1 cellular context compared by ENCODE assay signal in genomic region chr3:71156062-71156665, GRCh38.
TF ChIP-seq lines count a peak whose summit lies in the region.

No MANE protein-coding gene starts in this region.

TF ChIP-seq in IMR-90, 13 proteins besides CTCF, POLR2A, EP300 and RAD21:
- TF ChIP-seq RFX5 (IDR thresholded peaks at IDR 0.05; ENCODE audit: low read depth, low read length) (no peak), FOS (IDR thresholded peaks at IDR 0.05; ENCODE audit: low read depth, low read length) (no peak)
- TF ChIP-seq, protein P1, sequence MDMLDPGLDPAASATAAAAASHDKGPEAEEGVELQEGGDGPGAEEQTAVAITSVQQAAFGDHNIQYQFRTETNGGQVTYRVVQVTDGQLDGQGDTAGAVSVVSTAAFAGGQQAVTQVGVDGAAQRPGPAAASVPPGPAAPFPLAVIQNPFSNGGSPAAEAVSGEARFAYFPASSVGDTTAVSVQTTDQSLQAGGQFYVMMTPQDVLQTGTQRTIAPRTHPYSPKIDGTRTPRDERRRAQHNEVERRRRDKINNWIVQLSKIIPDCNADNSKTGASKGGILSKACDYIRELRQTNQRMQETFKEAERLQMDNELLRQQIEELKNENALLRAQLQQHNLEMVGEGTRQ (IDR thresholded peaks at IDR 0.05; ENCODE audit: low read depth, low read length): no peak
